In genomic region chr2:213490087-213490486, GRCh38 we compare ENCODE assay signal across 17 cellular contexts.
DNase-seq lines count a peak whose midpoint lies in the region; ATAC-seq and TF ChIP-seq lines count a peak whose summit lies in the region.
"Had no signal": no experiment of that assay in that cellular context is flagged by ENCODE, and none has a peak within 500 bp of the region (broad histone marks: within the 10 kb centered on the region; RNA-seq: fewer than 3 reads in every experiment).

No MANE protein-coding gene starts in this region.

- H2AFZ ChIP-seq in MM.1S (ENCODE audit: low read length), result no peak overlapping the region

- no peak overlapping the region for H3K9ac ChIP-seq in MM.1S (ENCODE audit: low read length)

- H3K9me2 ChIP-seq in MM.1S (replicated peaks; ENCODE audit: insufficient read depth, low read length), result no peaks in the 10 kb centered on the region

- no peaks in the 10 kb centered on the region for H3F3A ChIP-seq in MM.1S (ENCODE audit: insufficient read depth, low read length)

- H3K4me3 ChIP-seq in breast epithelium (no peak overlapping the region), MM.1S (ENCODE audit: low read length) (no peak overlapping the region), adrenal gland (no peak overlapping the region)
- H3K4me3 ChIP-seq: MG63 had no signal

- CTCF ChIA-PET in MCF 10A (lab: Yijun Ruan, JAX), result interaction anchor here (0.7 to 1.4 kb wide), 2 partner anchors 36 to 1392 kb away, joined by 3 to 6 read pairs; no protein-coding TSS in a partner anchor

- H3K4me1 ChIP-seq in breast epithelium, result no peaks in the 10 kb centered on the region
- H3K4me1 ChIP-seq in MM.1S (ENCODE audit: low read length), result no peaks in the 10 kb centered on the region
- no peaks in the 10 kb centered on the region for H3K4me1 ChIP-seq in adrenal gland (replicated peaks in 1 of 2)

- DNase-seq in MCF 10A (ENCODE audit: unreplicated experiment) (peak; percentile 18), breast epithelium (ENCODE audit: low spot score in 2 of 2) (no peak), MM.1S (peak; percentile 16), superior temporal gyrus (ENCODE audit: extremely low spot score) (peak; percentile 49), natural killer cell (no peak), adrenal gland (no peak)
- DNase-seq in stimulated activated CD4-positive, alpha-beta T cell treated with anti-CD3 and anti-CD28 coated beads, Interleukin-1b, Interleukin-23, amount 100 ng/mL, for 48 hours, result no peak
- DNase-seq: activated CD4-positive, alpha-beta T cell treated with anti-CD3 and anti-CD28 coated beads for 48 hours; glutamatergic neuron; HFFc6; MG63; NCI-H2171; posterior cingulate gyrus; T-helper 17 cell had no signal

- H3K4me3 Mint-ChIP-seq in MCF 10A (ENCODE audit: unreplicated experiment) (no peak overlapping the region), natural killer cell (no peak overlapping the region)
- H3K4me3 Mint-ChIP-seq: activated naive CD8-positive, alpha-beta T cell; central memory CD8-positive, alpha-beta T cell; HFFc6; T-helper 17 cell had no signal

- no peak overlapping the region for H3K4me2 ChIP-seq in MM.1S (ENCODE audit: low read depth, low read length)

- H3K36me3 Mint-ChIP-seq in MCF 10A (ENCODE audit: insufficient read depth, unreplicated experiment) (no peaks in the 10 kb centered on the region), natural killer cell (no peaks in the 10 kb centered on the region)
- H3K36me3 Mint-ChIP-seq: activated naive CD8-positive, alpha-beta T cell had no signal

- H3K27me3 Mint-ChIP-seq in MCF 10A (ENCODE audit: insufficient read depth, unreplicated experiment) (no peaks in the 10 kb centered on the region), natural killer cell (ENCODE audit: low read depth in 2 of 2) (no peaks in the 10 kb centered on the region)
- H3K27me3 Mint-ChIP-seq: central memory CD8-positive, alpha-beta T cell; T-helper 17 cell had no signal

- H3K27me3 ChIP-seq in breast epithelium (no peaks in the 10 kb centered on the region), MM.1S (replicated peaks; ENCODE audit: insufficient read depth, low read length) (no peaks in the 10 kb centered on the region), adrenal gland (no peaks in the 10 kb centered on the region)
- H3K27me3 ChIP-seq: MG63 had no signal

- no peak overlapping the region for H3K27ac Mint-ChIP-seq in MCF 10A (ENCODE audit: low read depth, unreplicated experiment)
- H3K27ac Mint-ChIP-seq in natural killer cell, result no peak overlapping the region
- H3K27ac Mint-ChIP-seq: activated naive CD8-positive, alpha-beta T cell; HFFc6; T-helper 17 cell had no signal

- H4K20me1 ChIP-seq in MM.1S (ENCODE audit: insufficient read depth, low read length), result no peaks in the 10 kb centered on the region

- TF ChIP-seq POLR2A in breast epithelium (IDR thresholded peaks at IDR 0.05) (no peak), adrenal gland (IDR thresholded peaks at IDR 0.05) (no peak)

- intact Hi-C loops in MCF 10A (cut with micrococcal nuclease) (no loop called here), breast epithelium (cut with DNase I; ENCODE audit: low total_unique reads) (no loop called here), natural killer cell (cut with micrococcal nuclease) (no loop called here), adrenal gland (cut with DNase I) (no loop called here)

- H3K9me3 Mint-ChIP-seq in MCF 10A (ENCODE audit: unreplicated experiment) (no peaks in the 10 kb centered on the region), natural killer cell (peaks cover 4 to 6% of the 10 kb centered on the region in 2 donors)
- H3K9me3 Mint-ChIP-seq: HFFc6 had no signal

- no peak for ATAC-seq in natural killer cell
- ATAC-seq: T-helper 17 cell had no signal

- no TSS peak for BruUV-seq in MCF 10A (replicated peaks; lab: Mats Ljungman, UMichigan)

- H3K36me3 ChIP-seq in breast epithelium, result no peaks in the 10 kb centered on the region
- no peaks in the 10 kb centered on the region for H3K36me3 ChIP-seq in MM.1S (replicated peaks; ENCODE audit: insufficient read depth, low read length)
- no peaks in the 10 kb centered on the region for H3K36me3 ChIP-seq in adrenal gland (replicated peaks in 1 of 2)
- H3K36me3 ChIP-seq: MG63 had no signal

- H3K79me2 ChIP-seq in MM.1S (ENCODE audit: low read length), result no peaks in the 10 kb centered on the region

- H3K9me3 ChIP-seq in breast epithelium (no peaks in the 10 kb centered on the region), MM.1S (replicated peaks; ENCODE audit: insufficient read depth, low read length) (no peaks in the 10 kb centered on the region), adrenal gland (replicated peaks in 1 of 3) (no peaks in the 10 kb centered on the region)
- H3K9me3 ChIP-seq: MG63 had no signal

- H3K27ac ChIP-seq in breast epithelium (no peak overlapping the region), MM.1S (ENCODE audit: low read length) (no peak overlapping the region), VCaP (no peak overlapping the region), adrenal gland (no peak overlapping the region)

- TF ChIP-seq CTCF in MCF 10A (IDR thresholded peaks at IDR 0.05; ENCODE audit: unreplicated experiment) (peak; percentile 12), breast epithelium (IDR thresholded peaks at IDR 0.05) (no peak), MM.1S (IDR thresholded peaks at IDR 0.05; ENCODE audit: low read length) (peak; percentile 14), VCaP (conservative IDR thresholded peaks at IDR 0.05) (peak; percentile 47), natural killer cell (IDR thresholded peaks at IDR 0.05) (no peak), adrenal gland (IDR thresholded peaks at IDR 0.05) (no peak)

- H3K4me1 Mint-ChIP-seq in MCF 10A (ENCODE audit: insufficient read depth, unreplicated experiment) (no peaks in the 10 kb centered on the region), natural killer cell (no peaks in the 10 kb centered on the region)
- H3K4me1 Mint-ChIP-seq: central memory CD8-positive, alpha-beta T cell; T-helper 17 cell had no signal

- POLR2A ChIA-PET in MCF 10A (lab: Yijun Ruan, JAX), result no interaction called here

Comparison
In these comparisons a context has a peak if more than half of its experiments do, and no peak if none do; other contexts are left out.
1. DNase-seq: peak in MCF 10A (single experiment), MM.1S (single experiment) and superior temporal gyrus (single experiment); none in breast epithelium (0 of 2), natural killer cell (single experiment), stimulated activated CD4-positive, alpha-beta T cell treated with anti-CD3 and anti-CD28 coated beads, Interleukin-1b, Interleukin-23, amount 100 ng/mL, for 48 hours (single experiment) and adrenal gland (0 of 7).
2. CTCF ChIP-seq: peak in MCF 10A (single experiment), MM.1S (single experiment) and VCaP (single experiment); none in breast epithelium (0 of 3), natural killer cell (single experiment) and adrenal gland (0 of 6).